8 cellular contexts compared by ENCODE assay signal in the genomic region with DNA sequence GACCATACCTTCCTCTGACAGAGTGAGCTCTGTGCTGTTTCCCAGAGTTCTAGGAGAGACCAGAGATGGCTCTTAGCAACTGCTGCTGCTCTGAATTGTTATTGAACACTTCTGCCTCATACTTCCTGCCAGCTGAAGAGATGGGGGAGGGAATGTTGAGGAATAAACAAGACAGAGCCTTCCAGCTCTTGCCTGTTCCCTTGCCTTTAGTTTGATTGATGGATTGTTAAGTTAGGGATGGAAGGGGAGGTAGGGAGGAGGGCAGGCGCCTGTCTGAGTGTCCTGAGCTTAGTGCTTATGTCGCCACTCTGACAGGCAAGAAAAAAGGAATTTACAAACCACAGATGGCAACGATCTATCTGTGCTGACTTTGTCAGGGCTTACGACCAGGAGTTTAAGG. TPM values are rescaled to one million over a fixed set of nuclear protein-coding genes. Genes with fewer than 3 reads are reported as not detected.
A peak's percentile ranks its signal among the peaks of the same experiment; 100 is the strongest.
DNase-seq lines count a peak whose midpoint lies in the region; ATAC-seq lines count a peak whose summit lies in the region.

No MANE protein-coding gene starts in this region.

- H3K4me3 ChIP-seq in endocrine pancreas (ENCODE audit: control insufficient read depth, insufficient read depth, low read length) (peak overlapping the region; percentile 12), trophoblast cell (ENCODE audit: low read depth, low read length) (no peak overlapping the region)

- H3K23ac ChIP-seq in trophoblast cell (ENCODE audit: low read length) = no peak overlapping the region

- DNase-seq in ELF-1 (ENCODE audit: low read depth, low spot score) (peak; percentile 86), NCI-H510A treated with DMSO at 0.1 percent for 48 hours (lab: John Stamatoyannopoulos, UW) (peak; percentile 27), trophoblast cell (no peak), H4 (ENCODE audit: low spot score) (no peak), GF-D8 (lab: John Stamatoyannopoulos, UW) (no peak), SK-N-DZ (ENCODE audit: low spot score) (no peak)

- H2AK5ac ChIP-seq in trophoblast cell (ENCODE audit: low read length) = no peak overlapping the region

- no peak overlapping the region for H4K8ac ChIP-seq in trophoblast cell (ENCODE audit: low read depth, low read length)

- H3K79me1 ChIP-seq in trophoblast cell (ENCODE audit: low read length) = peaks cover 4% of the 10 kb centered on the region

- no peak overlapping the region for H4K91ac ChIP-seq in trophoblast cell (ENCODE audit: low read depth, low read length)

- H2AFZ ChIP-seq in trophoblast cell (ENCODE audit: insufficient read depth, low read length, poor library complexity) = no peak overlapping the region

- no peak for ATAC-seq in GM18511 (IDR thresholded peaks at IDR 0.05; ENCODE audit: unreplicated experiment)

- H3K27ac ChIP-seq in trophoblast cell (ENCODE audit: low read depth, low read length) = peak overlapping the region; percentile 84

- no peak overlapping the region for H2BK5ac ChIP-seq in trophoblast cell (ENCODE audit: low read depth, low read length, poor library complexity)

- WGBS in trophoblast cell (ENCODE audit: extremely low coverage, insufficient coverage, insufficient read length) = no CpG with 5 or more reads among the region's 4 CpGs

- H3K4me2 ChIP-seq in trophoblast cell (ENCODE audit: low read length) = no peak overlapping the region

- peaks cover 12% of the 10 kb centered on the region for H3K4me1 ChIP-seq in endocrine pancreas (ENCODE audit: control insufficient read depth, insufficient read depth, low read length)
- H3K4me1 ChIP-seq in trophoblast cell (ENCODE audit: control insufficient read depth in 1 of 2, insufficient read depth in 2 of 2, low read length in 2 of 2) = peaks cover 8 to 9% of the 10 kb centered on the region in 2 experiments

- peaks cover 2% of the 10 kb centered on the region for H3K79me2 ChIP-seq in trophoblast cell (ENCODE audit: control insufficient read depth, insufficient read depth, low read length, poor library complexity)

- H3K14ac ChIP-seq in trophoblast cell (ENCODE audit: low read length) = no peak overlapping the region

- no peak overlapping the region for H2BK12ac ChIP-seq in trophoblast cell (ENCODE audit: low read length)

- H3K36me3 ChIP-seq in endocrine pancreas (ENCODE audit: control insufficient read depth, insufficient read depth, low read length) (no peaks in the 10 kb centered on the region), trophoblast cell (ENCODE audit: control insufficient read depth in 1 of 2, insufficient read depth in 2 of 2, low read length in 2 of 2) (peaks cover 12 to 24% of the 10 kb centered on the region in 2 experiments)

- H3K9me3 ChIP-seq in endocrine pancreas (ENCODE audit: control insufficient read depth, low read length) = no peaks in the 10 kb centered on the region
- H3K9me3 ChIP-seq in trophoblast cell (ENCODE audit: insufficient read depth, low read depth, low read length) = no peaks in the 10 kb centered on the region

- H3K27me3 ChIP-seq in endocrine pancreas (ENCODE audit: control insufficient read depth, insufficient read depth, low read length) (no peaks in the 10 kb centered on the region), trophoblast cell (ENCODE audit: insufficient read depth, low read length) (no peaks in the 10 kb centered on the region)

- H3K9ac ChIP-seq in endocrine pancreas (ENCODE audit: control insufficient read depth, insufficient read depth, low read length) (no peak overlapping the region), trophoblast cell (ENCODE audit: low read length) (no peak overlapping the region)

- no peak overlapping the region for H4K12ac ChIP-seq in trophoblast cell (ENCODE audit: low read depth, low read length)

- no peak overlapping the region for H3K4ac ChIP-seq in trophoblast cell (ENCODE audit: low read depth, low read length)

- H2BK120ac ChIP-seq in trophoblast cell (ENCODE audit: insufficient read depth, low read length, poor library complexity) = no peak overlapping the region

- H3K18ac ChIP-seq in trophoblast cell (ENCODE audit: low read length) = no peak overlapping the region

RNA-seq across cellular contexts. Expression of gene ZNF609, which starts 42.8 kb away (rescaled TPM):
- polyA plus RNA-seq in trophoblast cell (2013) = 20.0 and 20.6 TPM in 2 replicates
- total RNA-seq in H4 (2014; rRNA removed; shearing (Covaris generic)) = 9.0 and 11.0 TPM in 2 replicates
- polyA plus RNA-seq in SK-N-DZ (2014; cell fraction: cytosol; rRNA removed) = 15.0 and 16.2 TPM in 2 replicates
- 7.6 and 12.0 TPM in 2 replicates for polyA plus RNA-seq in SK-N-DZ (2014; cell fraction: nucleus; rRNA removed)

Comparison
In these comparisons a context has a peak if more than half of its experiments do, and no peak if none do; other contexts are left out.
1. DNase-seq: peak in ELF-1 (single experiment) and NCI-H510A treated with DMSO at 0.1 percent for 48 hours (single experiment); none in trophoblast cell (0 of 2), H4 (single experiment), GF-D8 (single experiment) and SK-N-DZ (single experiment).